Comparison of ENCODE assay signal across 8 cellular contexts in the genomic region with DNA sequence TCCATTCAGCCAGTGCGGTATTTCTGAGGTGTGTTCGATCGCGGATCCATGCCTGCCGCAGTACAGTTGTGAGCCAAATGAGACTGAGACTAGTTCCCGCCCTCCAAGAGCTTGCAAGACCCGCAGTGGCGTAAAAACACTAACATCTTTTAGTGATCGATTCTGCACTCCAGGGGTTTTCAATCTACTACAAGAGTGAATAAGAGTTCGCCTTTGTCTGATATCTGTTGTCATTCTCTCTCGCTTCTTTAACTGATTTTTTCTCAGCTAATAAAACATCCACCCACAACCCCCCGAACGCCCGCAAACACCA. TPM values are rescaled to one million over a fixed set of nuclear protein-coding genes. Genes with fewer than 3 reads are reported as not detected.
DNase-seq lines count a peak whose midpoint lies in the region; ATAC-seq and TF ChIP-seq lines count a peak whose summit lies in the region.

No MANE protein-coding gene starts in this region.

- H3K27me3 Mint-ChIP-seq in activated naive CD4-positive, alpha-beta T cell treated with anti-CD3 and anti-CD28 coated beads for 36 hours (ENCODE audit: low read depth), result no peaks in the 10 kb centered on the region
- H3K27me3 Mint-ChIP-seq in T-cell, result no peaks in the 10 kb centered on the region
- H3K27me3 Mint-ChIP-seq in glutamatergic neuron (ENCODE audit: unreplicated experiment), result peaks cover 11% of the 10 kb centered on the region

- no peaks in the 10 kb centered on the region for H3K9me3 ChIP-seq in gastrocnemius medialis

- H3K27ac Mint-ChIP-seq in activated naive CD4-positive, alpha-beta T cell treated with anti-CD3 and anti-CD28 coated beads for 36 hours, result peak overlapping the region; percentile 99
- H3K27ac Mint-ChIP-seq in T-cell (peak overlapping the region; percentile 100), glutamatergic neuron (ENCODE audit: unreplicated experiment) (peak overlapping the region; percentile 99)

- peak overlapping the region; percentile 86 for H3K4me3 Mint-ChIP-seq in activated naive CD4-positive, alpha-beta T cell treated with anti-CD3 and anti-CD28 coated beads for 36 hours
- peak overlapping the region; percentile 91 to 99 (median 98) for H3K4me3 Mint-ChIP-seq in T-cell
- peak overlapping the region; percentile 92 for H3K4me3 Mint-ChIP-seq in glutamatergic neuron (ENCODE audit: unreplicated experiment)

- DNase-seq in activated naive CD4-positive, alpha-beta T cell treated with anti-CD3 and anti-CD28 coated beads for 36 hours, result no peak
- no peak for DNase-seq in activated naive CD4-positive, alpha-beta T cell treated with Interleukin-2 at 50 U/mL for 16 hours
- peak in 6 of 34 experiments; percentile 8 to 84 (median 24) for DNase-seq in T-cell
- DNase-seq in glutamatergic neuron, result no peak
- no peak for DNase-seq in gastrocnemius medialis
- no peak for DNase-seq in GM19238 (ENCODE audit: insufficient read length, low spot score)
- no peak for DNase-seq in stimulated activated CD4-positive, alpha-beta T cell treated with anti-CD3 and anti-CD28 coated beads, Interleukin-1b, Interleukin-23, amount 100 ng/mL, for 48 hours
- no peak for DNase-seq in 8988T

- TF ChIP-seq POLR2A in gastrocnemius medialis (IDR thresholded peaks at IDR 0.05), result no peak

- intact Hi-C loops in activated naive CD4-positive, alpha-beta T cell treated with anti-CD3 and anti-CD28 coated beads for 36 hours (cut with micrococcal nuclease), result loop anchor here (2.0 kb wide), 2 partner anchors 35 to 261 kb away; a partner anchor contains a TSS
- intact Hi-C loops in gastrocnemius medialis (cut with DNase I; ENCODE audit: low total_unique reads), result loop anchor here (10.0 kb wide), 2 partner anchors 465 to 1145 kb away; a partner anchor contains a TSS

- H3K36me3 Mint-ChIP-seq in activated naive CD4-positive, alpha-beta T cell treated with anti-CD3 and anti-CD28 coated beads for 36 hours (ENCODE audit: low read depth), result peaks cover 41% of the 10 kb centered on the region
- peaks cover 35% of the 10 kb centered on the region for H3K36me3 Mint-ChIP-seq in T-cell
- no peaks in the 10 kb centered on the region for H3K36me3 Mint-ChIP-seq in glutamatergic neuron (ENCODE audit: unreplicated experiment)

- H3K4me3 ChIP-seq in gastrocnemius medialis, result peak overlapping the region; percentile 79 to 94 (median 84)

- TF ChIP-seq CTCF in glutamatergic neuron (IDR thresholded peaks at IDR 0.05; ENCODE audit: partially characterized antibody, unreplicated experiment) (no peak), gastrocnemius medialis (IDR thresholded peaks at IDR 0.05 in 4 of 5, conservative IDR thresholded peaks at IDR 0.05 in 1 of 5) (no peak)

- H3K27me3 ChIP-seq in gastrocnemius medialis, result no peaks in the 10 kb centered on the region

- POLR2A ChIA-PET in T-cell (lab: Charles Lee), result interaction anchor here (0.6 to 1.0 kb wide), 6 partner anchors 39 to 405 kb away, joined by 3 to 11 read pairs (median 6); no protein-coding TSS in a partner anchor

- in situ Hi-C loops in gastrocnemius medialis (cut with MboI; ENCODE audit: low sequenced_read_pairs in 4 of 4), result no loop called here

- H3K4me1 Mint-ChIP-seq in activated naive CD4-positive, alpha-beta T cell treated with anti-CD3 and anti-CD28 coated beads for 36 hours (ENCODE audit: low read depth), result peaks cover 50% of the 10 kb centered on the region
- H3K4me1 Mint-ChIP-seq in T-cell (peaks cover 53 to 67% (median 62%) of the 10 kb centered on the region in 3 donors), glutamatergic neuron (ENCODE audit: low read depth, unreplicated experiment) (peaks cover 16% of the 10 kb centered on the region)

- CTCF ChIA-PET in activated naive CD4-positive, alpha-beta T cell treated with anti-CD3 and anti-CD28 coated beads for 36 hours (lab: Charles Lee), result interaction anchor here (0.6 to 1.5 kb wide), 9 partner anchors 25 to 528 kb away, joined by 3 to 8 read pairs (median 5); no protein-coding TSS in a partner anchor
- CTCF ChIA-PET in T-cell (lab: Charles Lee), result interaction anchor here (0.6 to 1.9 kb wide), 9 partner anchors 33 to 641 kb away, joined by 4 to 10 read pairs (median 8); no protein-coding TSS in a partner anchor

- H3K4me1 ChIP-seq in gastrocnemius medialis, result peaks cover 45 to 46% of the 10 kb centered on the region in 2 donors

- peak; percentile 20 to 34 (median 28) for ATAC-seq in T-cell (replicated peaks in 1 of 4)
- ATAC-seq in gastrocnemius medialis, result no peak

- peak overlapping the region; percentile 87 to 99 (median 94) for H3K27ac ChIP-seq in gastrocnemius medialis

- no peaks in the 10 kb centered on the region for H3K9me3 Mint-ChIP-seq in activated naive CD4-positive, alpha-beta T cell treated with anti-CD3 and anti-CD28 coated beads for 36 hours
- H3K9me3 Mint-ChIP-seq in T-cell (no peaks in the 10 kb centered on the region), glutamatergic neuron (ENCODE audit: unreplicated experiment) (peaks cover 11% of the 10 kb centered on the region)

- peaks cover 0 to 37% of the 10 kb centered on the region in 2 donors for H3K36me3 ChIP-seq in gastrocnemius medialis

RNA-seq across cellular contexts. Expression of a gene that starts 0.5 kb away (rescaled TPM):
- total RNA-seq in activated naive CD4-positive, alpha-beta T cell treated with anti-CD3 and anti-CD28 coated beads for 36 hours, result 1,000 to 10,000 TPM; 3,280 to 3,392 TPM
- total RNA-seq in T-cell (1,000 to 10,000 TPM; 2,988 to 3,293 (median 3,174) TPM), glutamatergic neuron (ENCODE audit: unreplicated experiment) (877 TPM), gastrocnemius medialis (1,000 to 10,000 TPM; 1,960 to 2,584 (median 2,358) TPM)

RNA-seq across cellular contexts. Expression of a gene that starts 2.2 kb away (rescaled TPM):
- total RNA-seq in activated naive CD4-positive, alpha-beta T cell treated with anti-CD3 and anti-CD28 coated beads for 36 hours, result 1 to 10 TPM; 5.3 to 5.9 TPM
- total RNA-seq in T-cell (10 to 100 TPM; 10.8 to 23.2 (median 21.4) TPM), glutamatergic neuron (ENCODE audit: unreplicated experiment) (77.1 TPM), gastrocnemius medialis (100 to 1,000 TPM; 236 to 432 (median 340) TPM)

RNA-seq across cellular contexts. Expression of a gene that starts 26.1 kb away (rescaled TPM):
- not detected for total RNA-seq in activated naive CD4-positive, alpha-beta T cell treated with anti-CD3 and anti-CD28 coated beads for 36 hours
- total RNA-seq in T-cell, result under 1 TPM in 3 of 5 donors, not detected in 2; 0.12 to 0.15 (median 0.13) TPM
- total RNA-seq in glutamatergic neuron (ENCODE audit: unreplicated experiment), result 1.8 TPM
- total RNA-seq in gastrocnemius medialis, result not detected

RNA-seq across cellular contexts. Expression of a gene that starts 33.7 kb away (rescaled TPM):
- total RNA-seq in activated naive CD4-positive, alpha-beta T cell treated with anti-CD3 and anti-CD28 coated beads for 36 hours, result not detected
- total RNA-seq in T-cell (under 1 TPM in 1 of 5 donors, not detected in 4; 0.90 TPM), glutamatergic neuron (ENCODE audit: unreplicated experiment) (not detected), gastrocnemius medialis (under 1 TPM in 2 of 4 donors, not detected in 2; 0.20 to 0.22 TPM)

RNA-seq across cellular contexts. Expression of a gene that starts 48.2 kb away (rescaled TPM):
- total RNA-seq in activated naive CD4-positive, alpha-beta T cell treated with anti-CD3 and anti-CD28 coated beads for 36 hours, result 1 to 10 TPM; 1.2 to 1.4 TPM
- total RNA-seq in T-cell, result 10 to 100 TPM in 3 of 5 donors, 1 to 10 TPM in 2; 6.3 to 74.9 (median 13.9) TPM
- total RNA-seq in glutamatergic neuron (ENCODE audit: unreplicated experiment), result not detected
- 1 to 10 TPM in 3 of 4 donors, under 1 TPM in 1; 0.49 to 4.5 (median 2.4) TPM for total RNA-seq in gastrocnemius medialis

Comparison
In these comparisons a context has a peak if more than half of its experiments do, and no peak if none do; other contexts are left out.
1. ATAC-seq: peak in T-cell (4 of 4); none in gastrocnemius medialis (0 of 2).
2. Peak in every context shown above with its lines, with median percentiles within 50 percentile points of each other: H3K27ac Mint-ChIP-seq and H3K4me3 Mint-ChIP-seq.